13 cellular contexts compared by ENCODE assay signal in genomic region chr1:220767312-220768126, GRCh38. TPM values are rescaled to one million over a fixed set of nuclear protein-coding genes. Genes with fewer than 3 reads are reported as not detected.
DNase-seq lines count a peak whose midpoint lies in the region; ATAC-seq and TF ChIP-seq lines count a peak whose summit lies in the region.
"Had no signal": no experiment of that assay in that cellular context is flagged by ENCODE, and none has a peak within 500 bp of the region (broad histone marks: within the 10 kb centered on the region; RNA-seq: fewer than 3 reads in every experiment).

No MANE protein-coding gene starts in this region.

- H3K4me3 ChIP-seq in cardiac muscle cell (no peak overlapping the region), neural progenitor cell (no peak overlapping the region)

- peak overlapping the region; percentile 72 for H2AFZ ChIP-seq in neural progenitor cell (replicated peaks)

- no peaks in the 10 kb centered on the region for H3K9me3 Mint-ChIP-seq in neural progenitor cell

- H3K27me3 Mint-ChIP-seq in neural progenitor cell (ENCODE audit: insufficient read depth, low read depth), result no peaks in the 10 kb centered on the region

- H3K27ac ChIP-seq in cardiac muscle cell (peak overlapping the region; percentile 90), neural progenitor cell (no peak overlapping the region)
- H3K27ac ChIP-seq: RWPE1 had no signal

- H3K9me3 ChIP-seq in cardiac muscle cell (ENCODE audit: low read depth) (no peaks in the 10 kb centered on the region), neural progenitor cell (ENCODE audit: low read depth) (no peaks in the 10 kb centered on the region)

- H3K27me3 ChIP-seq in cardiac muscle cell (no peaks in the 10 kb centered on the region), neural progenitor cell (no peaks in the 10 kb centered on the region)

- ATAC-seq in HG03039 (IDR thresholded peaks at IDR 0.05; ENCODE audit: unreplicated experiment) (no peak), HG02970 (IDR thresholded peaks at IDR 0.05; ENCODE audit: low FRiP score, unreplicated experiment) (no peak), HG03108 (IDR thresholded peaks at IDR 0.05; ENCODE audit: unreplicated experiment) (no peak)
- ATAC-seq: activated CD4-positive, CD25-positive, alpha-beta regulatory T cell treated with anti-CD3 and anti-CD28 coated beads, Interleukin-2, amount 50 U/mL, for 24 hours had no signal

- H4K20me1 ChIP-seq in neural progenitor cell (ENCODE audit: low read depth), result no peaks in the 10 kb centered on the region

- no peak overlapping the region for H3K4me3 Mint-ChIP-seq in neural progenitor cell

- H3F3A ChIP-seq in neural progenitor cell (ENCODE audit: low read depth), result no peaks in the 10 kb centered on the region

- no peaks in the 10 kb centered on the region for H3K4me1 Mint-ChIP-seq in neural progenitor cell

- H3K27ac Mint-ChIP-seq in neural progenitor cell, result no peak overlapping the region

- H3K4me1 ChIP-seq in cardiac muscle cell (ENCODE audit: low read depth), result peaks cover 25% of the 10 kb centered on the region
- no peaks in the 10 kb centered on the region for H3K4me1 ChIP-seq in neural progenitor cell

- no peaks in the 10 kb centered on the region for H3K79me2 ChIP-seq in neural progenitor cell (ENCODE audit: low read depth)

- H3K4me2 ChIP-seq in neural progenitor cell, result no peak overlapping the region

- peaks cover 13% of the 10 kb centered on the region for H3K36me3 ChIP-seq in cardiac muscle cell
- no peaks in the 10 kb centered on the region for H3K36me3 ChIP-seq in neural progenitor cell

- DNase-seq in EH (ENCODE audit: low read depth) (peak; percentile 13), LHCN-M2 (ENCODE audit: low read depth) (peak; percentile 26), cardiac muscle cell (ENCODE audit: low read depth in 1 of 2, low spot score in 1 of 2) (peak; percentile 62 to 94), neural progenitor cell (ENCODE audit: low spot score) (no peak), kidney glomerular epithelial cell (lab: John Stamatoyannopoulos, UW) (no peak)
- DNase-seq: activated naive CD4-positive, alpha-beta T cell treated with anti-CD3 and anti-CD28 coated beads, Interleukin-2, amount 50 U/mL, for 16 hours; C1 segment of cervical spinal cord; KG1 had no signal

- no peak overlapping the region for H3K9ac ChIP-seq in neural progenitor cell

- TF ChIP-seq CTCF in cardiac muscle cell (IDR thresholded peaks at IDR 0.05; ENCODE audit: low read depth, low read length) (no peak), neural progenitor cell (IDR thresholded peaks at IDR 0.05) (no peak)

- peaks cover 3% of the 10 kb centered on the region for H3K36me3 Mint-ChIP-seq in neural progenitor cell

RNA-seq across cellular contexts. Expression of gene MTARC1, which starts 19.2 kb away (rescaled TPM):
- total RNA-seq in LHCN-M2 (2014; rRNA removed), result 0.34 and 2.5 TPM in 2 replicates
- 0.50 TPM for polyA plus RNA-seq in LHCN-M2 (2012)
- 4.5 and 5.5 TPM in 2 replicates for total RNA-seq in cardiac muscle cell
- 15.8 and 16.3 TPM in 2 replicates for polyA plus RNA-seq in cardiac muscle cell
- total RNA-seq in neural progenitor cell (ENCODE audit: low replicate concordance), result 11.3 and 11.5 TPM in 2 replicates

RNA-seq across cellular contexts. Expression of gene MTARC2, which starts 19.4 kb away (rescaled TPM):
- 0.17 and 1.5 TPM in 2 replicates for total RNA-seq in LHCN-M2 (2014; rRNA removed)
- polyA plus RNA-seq in LHCN-M2 (2012), result 3.1 TPM
- total RNA-seq in cardiac muscle cell, result 36.4 and 38.1 TPM in 2 replicates
- polyA plus RNA-seq in cardiac muscle cell, result 54.5 and 58.2 TPM in 2 replicates
- total RNA-seq in neural progenitor cell (ENCODE audit: low replicate concordance), result not detected in 2 replicates

Comparison
In these comparisons a context has a peak if more than half of its experiments do, and no peak if none do; other contexts are left out.
1. DNase-seq: peak in EH (single experiment), LHCN-M2 (single experiment) and cardiac muscle cell (2 of 2); none in neural progenitor cell (single experiment) and kidney glomerular epithelial cell (single experiment).
2. RNA of gene MTARC2, which starts 19.4 kb away (total RNA-seq): 36.4 to 38.1 TPM in cardiac muscle cell; 0.17 to 1.5 TPM in LHCN-M2 and not detected in neural progenitor cell; every median in the first group is over 10 times any median in the second.